23 cellular contexts compared by ENCODE assay signal in the genomic region with DNA sequence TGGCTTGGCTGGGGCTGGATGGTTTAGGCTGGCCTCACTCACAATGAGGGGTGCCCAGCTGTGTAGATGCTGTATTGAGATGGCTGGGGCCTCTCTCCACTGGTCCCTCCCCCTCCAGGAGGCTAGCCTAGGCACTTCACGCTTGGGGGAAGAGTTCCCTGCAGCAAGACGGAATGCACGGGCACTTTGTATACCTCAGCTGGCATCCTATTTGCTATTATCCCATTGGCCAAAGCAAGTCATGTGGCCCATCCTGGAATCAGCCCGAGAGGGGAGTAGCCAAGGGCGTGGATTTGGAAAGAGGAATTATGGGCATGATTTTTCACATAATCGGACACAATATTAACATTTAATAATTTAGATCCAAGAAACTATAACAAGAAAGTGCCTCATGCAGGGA.
"Had no signal": no experiment of that assay in that cellular context is flagged by ENCODE, and none has a peak within 500 bp of the region (broad histone marks: within the 10 kb centered on the region; RNA-seq: fewer than 3 reads in every experiment).

No MANE protein-coding gene starts in this region.

- DNase-seq: activated CD4-positive, alpha-beta T cell treated with anti-CD3 and anti-CD28 coated beads, Interleukin-2, amount 50 U/mL, for 4 hours; activated CD8-positive, alpha-beta memory T cell treated with anti-CD3 and anti-CD28 coated beads for 24 hours; activated CD8-positive, alpha-beta memory T cell treated with anti-CD3 and anti-CD28 coated beads, Interleukin-2, amount 50 U/mL, for 4 hours; activated naive CD4-positive, alpha-beta T cell; activated naive CD8-positive, alpha-beta T cell treated with anti-CD3 and anti-CD28 coated beads for 36 hours; activated T-cell treated with anti-CD3 and anti-CD28 coated beads, Interleukin-2, amount 50 U/mL, for 24 hours; cerebellar nuclear complex; heart left ventricle; kidney; midbrain; natural killer cell; pancreas; psoas muscle; stimulated activated CD4-positive, alpha-beta T cell treated with anti-CD3 and anti-CD28 coated beads, Interleukin-1b, Interleukin-23, amount 100 ng/mL, for 48 hours; T-helper 9 cell; transverse colon; uterus had no signal

- ATAC-seq: heart left ventricle, natural killer cell, pancreas, psoas muscle had no signal

- H3K27me3 ChIP-seq: pancreas, right atrium auricular region, transverse colon, uterus had no signal

- H3K27me3 Mint-ChIP-seq: activated T-cell treated with anti-CD3 and anti-CD28 coated beads, Interleukin-2, amount 50 U/mL, for 24 hours had no signal

- H3K36me3 Mint-ChIP-seq: activated naive CD8-positive, alpha-beta T cell treated with anti-CD3 and anti-CD28 coated beads for 36 hours; natural killer cell had no signal

- H3K27ac ChIP-seq: coronary artery, heart left ventricle, pancreas, psoas muscle, right atrium auricular region, transverse colon, uterus had no signal

- H3K36me3 ChIP-seq: pancreas, right atrium auricular region, transverse colon, uterus had no signal

- H3K4me1 ChIP-seq: heart left ventricle, pancreas, psoas muscle, right atrium auricular region, transverse colon, uterus had no signal

- H3K4me3 ChIP-seq: coronary artery, heart left ventricle, lung, pancreas, psoas muscle, right atrium auricular region, skin epidermis, transverse colon, uterus had no signal

- H3K9me3 ChIP-seq: pancreas, psoas muscle, transverse colon, uterus had no signal

- H3K9me3 Mint-ChIP-seq: activated naive CD8-positive, alpha-beta T cell treated with anti-CD3 and anti-CD28 coated beads for 36 hours; activated T-cell treated with anti-CD3 and anti-CD28 coated beads, Interleukin-2, amount 50 U/mL, for 24 hours; activated T-helper 2 cell treated with anti-CD3 and anti-CD28 coated beads, Interferon-gamma antibody, Interleukin-2, Interleukin-4, amounts not matched to agents 10 μg/mL and 5 μg/mL and 100 μg/mL, durations not matched to agents 14 hours and 24 hours and 36 hours; natural killer cell; stimulated activated naive CD8-positive, alpha-beta T cell treated with anti-CD3 and anti-CD28 coated beads, Interleukin-15, Interleukin-2, amounts not matched to agents 100 ng/mL and 50 ng/mL, for 24 hours had no signal

- H3K4me3 Mint-ChIP-seq: activated naive CD8-positive, alpha-beta T cell treated with anti-CD3 and anti-CD28 coated beads for 36 hours; activated T-cell treated with anti-CD3 and anti-CD28 coated beads, Interleukin-2, amount 50 U/mL, for 24 hours; natural killer cell; stimulated activated naive CD8-positive, alpha-beta T cell treated with anti-CD3 and anti-CD28 coated beads, Interleukin-15, Interleukin-2, amounts not matched to agents 100 ng/mL and 50 ng/mL, for 24 hours had no signal

- H3K27ac Mint-ChIP-seq: activated naive CD8-positive, alpha-beta T cell treated with anti-CD3 and anti-CD28 coated beads for 36 hours; activated T-cell treated with anti-CD3 and anti-CD28 coated beads, Interleukin-2, amount 50 U/mL, for 24 hours; activated T-helper 2 cell treated with anti-CD3 and anti-CD28 coated beads, Interferon-gamma antibody, Interleukin-2, Interleukin-4, amounts not matched to agents 10 μg/mL and 5 μg/mL and 100 μg/mL, durations not matched to agents 14 hours and 24 hours and 36 hours; natural killer cell; stimulated activated naive CD8-positive, alpha-beta T cell treated with anti-CD3 and anti-CD28 coated beads, Interleukin-15, Interleukin-2, amounts not matched to agents 100 ng/mL and 50 ng/mL, for 24 hours had no signal

- H3K4me1 Mint-ChIP-seq: natural killer cell had no signal
